In genomic region chr14:100241279-100241678, GRCh38 we compare ENCODE assay signal across 8 cellular contexts. TPM values are rescaled to one million over a fixed set of nuclear protein-coding genes. Genes with fewer than 3 reads are reported as not detected.
DNase-seq lines count a peak whose midpoint lies in the region; ATAC-seq, FAIRE-seq and TF ChIP-seq lines count a peak whose summit lies in the region.

No MANE protein-coding gene starts in this region.

- H3K27me3 ChIP-seq in mucosa of rectum (ENCODE audit: control insufficient read depth in 2 of 2, insufficient read depth in 2 of 2, low read length in 2 of 2) = no peaks in the 10 kb centered on the region

- H3K9me3 ChIP-seq in A549 (no peaks in the 10 kb centered on the region), mucosa of rectum (ENCODE audit: control insufficient read depth in 2 of 2, low read length in 2 of 2) (no peaks in the 10 kb centered on the region)

- CTCF ChIA-PET in A549 (lab: Yijun Ruan, JAX) (interaction anchor here (0.7 to 2.9 kb wide), 16 partner anchors 7 to 138 kb away, joined by 3 to 17 read pairs (median 4); no protein-coding TSS in a partner anchor), MCF 10A (lab: Yijun Ruan, JAX) (interaction anchor here (0.6 to 1.6 kb wide), 17 partner anchors 13 to 1241 kb away, joined by 3 to 11 read pairs (median 3); no protein-coding TSS in a partner anchor)

- H3K4me1 Mint-ChIP-seq in MCF 10A (ENCODE audit: insufficient read depth, unreplicated experiment) = peaks cover 21% of the 10 kb centered on the region

- DNase-seq in A549 (ENCODE audit: low read depth in 1 of 2, low spot score in 1 of 2) (no peak), HT-29 (ENCODE audit: low spot score) (peak; percentile 11), MCF 10A (ENCODE audit: unreplicated experiment) (no peak), NCI-H2081 treated with DMSO at 0.1 percent for 48 hours (lab: John Stamatoyannopoulos, UW) (no peak), RCC 7860 (ENCODE audit: low spot score) (no peak)

- peaks cover 34% of the 10 kb centered on the region for H3K36me3 Mint-ChIP-seq in MCF 10A (ENCODE audit: insufficient read depth, unreplicated experiment)

- H3K27me3 Mint-ChIP-seq in MCF 10A (ENCODE audit: insufficient read depth, unreplicated experiment) = no peaks in the 10 kb centered on the region

- no peak for TF ChIP-seq EP300 in A549 (IDR thresholded peaks at IDR 0.05)

- FAIRE-seq in A549 (lab: Jason Lieb, UNC) = no peak
- no peak for FAIRE-seq in RCC 7860 (lab: Jason Lieb, UNC)

- peak overlapping the region; percentile 96 to 98; a peak in 4 of 6 replicates for H3K27ac ChIP-seq in A549
- H3K27ac ChIP-seq in mucosa of rectum (ENCODE audit: low read depth in 2 of 2, low read length in 2 of 2) = peak overlapping the region; percentile 92

- H3K4me2 ChIP-seq in A549 = peak overlapping the region; percentile 96

- H3K4me1 ChIP-seq in A549 (peaks cover 50% of the 10 kb centered on the region), mucosa of rectum (ENCODE audit: control insufficient read depth in 2 of 2, insufficient read depth in 2 of 2, low read length in 2 of 2) (peaks cover 26 to 34% of the 10 kb centered on the region in 2 donors)

- ATAC-seq in A549 (no peak), HG03439 (IDR thresholded peaks at IDR 0.05; ENCODE audit: unreplicated experiment) (no peak), GM19455 (IDR thresholded peaks at IDR 0.05; ENCODE audit: unreplicated experiment) (no peak)

- no TSS peak for BruUV-seq in MCF 10A (replicated peaks; lab: Mats Ljungman, UMichigan)

- no peaks in the 10 kb centered on the region for H3K36me3 ChIP-seq in mucosa of rectum (ENCODE audit: control insufficient read depth in 2 of 2, insufficient read depth in 2 of 2, low read length in 2 of 2)

- H3K4me3 Mint-ChIP-seq in MCF 10A (ENCODE audit: unreplicated experiment) = peak overlapping the region; percentile 81

- H3K9ac ChIP-seq in mucosa of rectum (ENCODE audit: low read depth in 1 of 2, low read length in 2 of 2) = peak overlapping the region; percentile 42 to 72

- TF ChIP-seq RAD21 in A549 (conservative IDR thresholded peaks at IDR 0.05 in 1 of 2, IDR thresholded peaks at IDR 0.05 in 1 of 2) = no peak

- POLR2A ChIA-PET in A549 (lab: Yijun Ruan, JAX) (no interaction called here), MCF 10A (lab: Yijun Ruan, JAX) (interaction anchor here (0.6 to 3.3 kb wide), 12 partner anchors 20 to 760 kb away, joined by 3 to 21 read pairs (median 4); partner anchors contain the start of genes CCNK, SETD3 and WDR25)

- TF ChIP-seq POLR2A in A549 (IDR thresholded peaks at IDR 0.05; ENCODE audit: low read length) = no peak

- no peaks in the 10 kb centered on the region for H3K9me3 Mint-ChIP-seq in MCF 10A (ENCODE audit: unreplicated experiment)

- peak overlapping the region; percentile 87 for H3K27ac Mint-ChIP-seq in MCF 10A (ENCODE audit: low read depth, unreplicated experiment)

- H3K4me3 ChIP-seq in A549 = peak overlapping the region; percentile 66
- H3K4me3 ChIP-seq in mucosa of rectum (ENCODE audit: low read length in 2 of 2) = peak overlapping the region; percentile 68 to 71

- 39% methylated on average over 3 of the region's 3 CpGs for WGBS in A549 (ENCODE audit: missing lambda C conversion rate)

- TF ChIP-seq CTCF in A549 (IDR thresholded peaks at IDR 0.05) = no peak
- no peak for TF ChIP-seq CTCF in MCF 10A (IDR thresholded peaks at IDR 0.05; ENCODE audit: unreplicated experiment)

- intact Hi-C loops in MCF 10A (cut with micrococcal nuclease) = loop anchor here (2.0 kb wide), 1 partner anchor 136 kb away; the partner anchor contains the start of gene WDR25

TF ChIP-seq in A549, 52 proteins besides CTCF, POLR2A, EP300 and RAD21:
- TF ChIP-seq ZSCAN20 (CRISPR knock-in tag; IDR thresholded peaks at IDR 0.05) = no peak
- TF ChIP-seq HOXA7 (CRISPR knock-in tag; IDR thresholded peaks at IDR 0.05) = no peak
- TF ChIP-seq CHD4 (IDR thresholded peaks at IDR 0.05; ENCODE audit: borderline replicate concordance) = no peak
- no peak for TF ChIP-seq HES2 (IDR thresholded peaks at IDR 0.05)
- TF ChIP-seq REST (IDR thresholded peaks at IDR 0.05) = no peak
- TF ChIP-seq ZFP36 (IDR thresholded peaks at IDR 0.05; ENCODE audit: borderline replicate concordance, partially characterized antibody) = no peak
- no peak for TF ChIP-seq FOSL2 (IDR thresholded peaks at IDR 0.05)
- no peak for TF ChIP-seq FOSL2 (CRISPR knock-in tag; IDR thresholded peaks at IDR 0.05)
- TF ChIP-seq HOXB13 (CRISPR knock-in tag; IDR thresholded peaks at IDR 0.05; ENCODE audit: low read depth) = no peak
- TF ChIP-seq RFX5 (IDR thresholded peaks at IDR 0.05) = no peak
- TF ChIP-seq E2F6 (IDR thresholded peaks at IDR 0.05; ENCODE audit: borderline replicate concordance, low read depth) = no peak
- no peak for TF ChIP-seq NPAS2 (CRISPR knock-in tag; IDR thresholded peaks at IDR 0.05; ENCODE audit: borderline replicate concordance)
- no peak for TF ChIP-seq KDM1A (IDR thresholded peaks at IDR 0.05; ENCODE audit: low read depth)
- TF ChIP-seq RARB (CRISPR knock-in tag; IDR thresholded peaks at IDR 0.05) = no peak
- no peak for TF ChIP-seq MAFK (IDR thresholded peaks at IDR 0.05; ENCODE audit: partially characterized antibody)
- TF ChIP-seq ATOH8 (CRISPR knock-in tag; IDR thresholded peaks at IDR 0.05; ENCODE audit: low read depth) = no peak
- TF ChIP-seq CHD2 (IDR thresholded peaks at IDR 0.05; ENCODE audit: low read length, partially characterized antibody) = no peak
- no peak for TF ChIP-seq CEBPB (IDR thresholded peaks at IDR 0.05)
- TF ChIP-seq CBX2 (IDR thresholded peaks at IDR 0.05; ENCODE audit: borderline replicate concordance, low read depth) = no peak
- TF ChIP-seq MAZ (IDR thresholded peaks at IDR 0.05; ENCODE audit: borderline replicate concordance, low read depth, low read length) = no peak
- no peak for TF ChIP-seq NFE2L2 (conservative IDR thresholded peaks at IDR 0.05; ENCODE audit: low read length)
TF ChIP-seq in A549: peak in this region for 0.

RNA-seq across cellular contexts. Expression of gene YY1, which starts 2.3 kb away (rescaled TPM):
- 61.6 and 65.8 TPM in 2 replicates for polyA plus RNA-seq in A549 (2011; rRNA removed)
- polyA plus RNA-seq in A549 (2012; cell fraction: cytosol; rRNA removed) = 23.0 and 24.3 TPM in 2 replicates
- polyA plus RNA-seq in A549 (2012; cell fraction: nucleus; rRNA removed) = 22.9 and 23.5 TPM in 2 replicates
- polyA plus RNA-seq in A549 (2017; fragmentation: RNase III; extraction: RNeasy Plus Mini Kit Qiagen cat#74134 plus additional on column Dnase treatment) = 58.1 to 59.6 TPM (median 58.4 TPM) in 3 replicates
- 27.6 and 36.8 TPM in 2 replicates for polyA minus RNA-seq in A549 (2011; rRNA and poly(A)+ RNA removed)
- 62.7 and 63.2 TPM in 2 replicates for total RNA-seq in HT-29 (2014; rRNA removed; shearing (Covaris generic))
- total RNA-seq in MCF 10A (2022) = 66.7 and 73.3 TPM in 2 replicates
